ENCODE assay signal across 9 cellular contexts in the genomic region with DNA sequence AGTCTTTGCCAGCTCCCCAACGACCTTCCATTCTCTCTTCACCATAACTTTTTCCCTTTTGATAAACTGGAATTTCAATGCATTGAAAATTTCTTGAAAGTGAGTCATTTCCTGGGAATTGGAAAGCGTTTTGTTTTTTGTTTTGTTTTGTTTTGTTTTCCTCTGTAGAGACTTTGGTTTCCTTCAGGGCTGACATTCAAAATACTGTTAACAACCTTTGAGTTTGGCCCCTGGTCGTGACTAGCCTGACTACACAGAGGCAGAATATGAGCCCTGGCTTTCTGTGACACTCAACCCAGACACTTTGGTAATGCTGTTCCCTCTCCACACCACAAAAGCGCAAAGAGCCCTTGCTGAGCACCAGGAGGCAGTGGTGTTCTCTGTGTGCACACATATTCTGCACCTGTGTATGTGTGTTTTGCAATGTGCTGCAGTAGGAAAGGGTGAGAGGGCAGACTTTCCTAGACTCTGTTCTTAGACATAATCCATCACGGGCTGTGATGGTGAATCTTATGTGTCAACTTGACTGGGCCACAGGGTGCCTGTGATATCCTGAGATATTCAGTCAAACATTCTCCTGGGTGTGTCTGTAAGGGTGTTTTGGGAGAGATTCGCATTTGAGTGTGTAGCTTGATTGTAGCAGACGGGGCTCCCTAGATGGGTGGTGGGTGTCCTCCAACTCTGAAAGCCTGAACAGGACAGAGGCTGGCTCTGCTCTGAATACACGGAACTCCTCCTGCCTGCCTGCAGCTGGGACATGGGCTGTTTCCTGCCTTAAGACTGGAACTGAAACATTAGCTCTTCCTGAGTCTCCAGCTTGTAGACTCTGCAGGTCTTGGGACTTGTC. TPM values are rescaled to one million over a fixed set of nuclear protein-coding genes. Genes with fewer than 3 reads are reported as not detected.
DNase-seq lines count a peak whose midpoint lies in the region; ATAC-seq, FAIRE-seq and TF ChIP-seq lines count a peak whose summit lies in the region.
"Had no signal": no experiment of that assay in that cellular context is flagged by ENCODE, and none has a peak within 500 bp of the region (broad histone marks: within the 10 kb centered on the region; RNA-seq: fewer than 3 reads in every experiment).

No MANE protein-coding gene starts in this region.

- POLR2A ChIA-PET in OCI-LY7 (lab: Charles Lee), result no interaction called here

- H3K4me1 Mint-ChIP-seq in memory B cell, result peaks cover 4% of the 10 kb centered on the region

- H3K4me1 ChIP-seq in OCI-LY7 (ENCODE audit: insufficient read depth, low read length, poor library complexity, severe bottlenecking), result no peaks in the 10 kb centered on the region

- no peaks in the 10 kb centered on the region for H3K9me3 Mint-ChIP-seq in memory B cell
- H3K9me3 Mint-ChIP-seq: natural killer cell treated with Interleukin-12 subunit alpha and Interleukin-12 subunit beta and Interleukin-15 and Interleukin-18, amount 100 ng/mL, for 72 hours had no signal

- H3K79me2 ChIP-seq in OCI-LY7 (ENCODE audit: insufficient read depth, low read depth, low read length), result no peaks in the 10 kb centered on the region

- CTCF ChIA-PET in OCI-LY7 (lab: Charles Lee; ENCODE audit: unreplicated experiment), result no interaction called here

- intact Hi-C loops in OCI-LY7 (cut with micrococcal nuclease; ENCODE audit: unreplicated experiment), result no loop called here

- H4K20me1 ChIP-seq in OCI-LY7 (ENCODE audit: insufficient read depth, low read length), result no peaks in the 10 kb centered on the region

- H3K27me3 Mint-ChIP-seq in memory B cell, result no peaks in the 10 kb centered on the region

- BruUV-seq in OCI-LY7 (replicated peaks; lab: Mats Ljungman, UMichigan), result no TSS peak

- H2AFZ ChIP-seq in OCI-LY7 (ENCODE audit: low read length), result no peak overlapping the region

- peak; percentile 87 for FAIRE-seq in GM12891 (lab: Jason Lieb, UNC)

- H3K27ac Mint-ChIP-seq in memory B cell, result no peak overlapping the region
- H3K27ac Mint-ChIP-seq: natural killer cell treated with Interleukin-12 subunit alpha and Interleukin-12 subunit beta and Interleukin-15 and Interleukin-18, amount 100 ng/mL, for 72 hours had no signal

- no peak overlapping the region for H3K27ac ChIP-seq in OCI-LY7 (ENCODE audit: low read depth, low read length, poor library complexity, severe bottlenecking)

- no peaks in the 10 kb centered on the region for H3K9me2 ChIP-seq in OCI-LY7 (ENCODE audit: insufficient read depth, low read length)

- H3K4me3 ChIP-seq in OCI-LY7 (ENCODE audit: low read depth, low read length, poor library complexity, severe bottlenecking), result no peak overlapping the region
- H3K4me3 ChIP-seq in cardiac fibroblast (replicated peaks in 1 of 2; ENCODE audit: low read depth in 2 of 2, low read length in 2 of 2), result no peak overlapping the region

- H3K9me3 ChIP-seq in OCI-LY7 (ENCODE audit: low read length), result no peaks in the 10 kb centered on the region

- H3K4me2 ChIP-seq in OCI-LY7 (ENCODE audit: low read length), result no peak overlapping the region

- no peak for TF ChIP-seq POLR2A in GM12891 (IDR thresholded peaks at IDR 0.05; ENCODE audit: low read depth, low read length)

- TF ChIP-seq CTCF in AG09319 (IDR thresholded peaks at IDR 0.05; ENCODE audit: low read depth, low read length), result peak; percentile 83
- TF ChIP-seq CTCF in OCI-LY7 (conservative IDR thresholded peaks at IDR 0.05; ENCODE audit: low read length), result peak; percentile 49
- peak; percentile 77 for TF ChIP-seq CTCF in cardiac fibroblast (IDR thresholded peaks at IDR 0.05; ENCODE audit: low read depth, low read length)

- no peak overlapping the region for H3K4me3 Mint-ChIP-seq in memory B cell
- H3K4me3 Mint-ChIP-seq: natural killer cell treated with Interleukin-12 subunit alpha and Interleukin-12 subunit beta and Interleukin-15 and Interleukin-18, amount 100 ng/mL, for 72 hours had no signal

- peak; percentile 74 for ATAC-seq in HG03095 (IDR thresholded peaks at IDR 0.05; ENCODE audit: unreplicated experiment)
- peak; percentile 33 for ATAC-seq in memory B cell (ENCODE audit: low read depth)
- ATAC-seq in HG02571 (IDR thresholded peaks at IDR 0.05; ENCODE audit: unreplicated experiment), result no peak

- DNase-seq in AG09319 (ENCODE audit: extremely low read depth, low read depth) (no peak), GM12891 (ENCODE audit: insufficient read length, low spot score) (peak; percentile 41), OCI-LY7 (ENCODE audit: low spot score) (peak; percentile 16), cardiac fibroblast (ENCODE audit: low read depth in 2 of 2) (peak; percentile 70 to 84), memory B cell (ENCODE audit: low spot score in 2 of 2) (no peak), kidney glomerular epithelial cell (lab: John Stamatoyannopoulos, UW) (no peak)

- H3K36me3 Mint-ChIP-seq in memory B cell, result no peaks in the 10 kb centered on the region
- H3K36me3 Mint-ChIP-seq: natural killer cell treated with Interleukin-12 subunit alpha and Interleukin-12 subunit beta and Interleukin-15 and Interleukin-18, amount 100 ng/mL, for 72 hours had no signal

- H3K36me3 ChIP-seq in OCI-LY7 (ENCODE audit: insufficient read depth, low read length), result no peaks in the 10 kb centered on the region

TF ChIP-seq in GM12891, 5 proteins besides CTCF, POLR2A, EP300 and RAD21:
- TF ChIP-seq POLR2AphosphoS5 (IDR thresholded peaks at IDR 0.05; ENCODE audit: low read depth, low read length) (no peak), TAF1 (IDR thresholded peaks at IDR 0.05; ENCODE audit: low read depth, low read length) (no peak), SPI1 (IDR thresholded peaks at IDR 0.05; ENCODE audit: low read depth, low read length) (no peak), POU2F2 (IDR thresholded peaks at IDR 0.05; ENCODE audit: low read depth, low read length) (no peak), PAX5 (IDR thresholded peaks at IDR 0.05; ENCODE audit: insufficient read depth, low read length, severe bottlenecking) (no peak)
TF ChIP-seq in GM12891: peak in this region for 0.

RNA-seq across cellular contexts. Expression of gene ANKRD10, which starts 29.5 kb away (rescaled TPM):
- polyA plus RNA-seq in GM12891 (2012; ENCODE audit: low read depth, missing spikeins), result 52.8 TPM
- 53.2 and 82.8 TPM in 2 replicates for total RNA-seq in OCI-LY7 (2014; rRNA removed; shearing (Covaris generic))
- 86.0 and 88.7 TPM in 2 replicates for total RNA-seq in OCI-LY7 (2022)

Comparison
In these comparisons a context has a peak if more than half of its experiments do, and no peak if none do; other contexts are left out.
1. DNase-seq: peak in GM12891 (single experiment), OCI-LY7 (single experiment) and cardiac fibroblast (2 of 2); none in AG09319 (single experiment), memory B cell (0 of 2) and kidney glomerular epithelial cell (single experiment).
2. Peak in every context shown above with its lines, with median percentiles within 50 percentile points of each other: CTCF ChIP-seq.